19 cellular contexts compared by ENCODE assay signal in genomic region chr12:117333331-117334000, GRCh38. TPM values are rescaled to one million over a fixed set of nuclear protein-coding genes. Genes with fewer than 3 reads are reported as not detected.
DNase-seq lines count a peak whose midpoint lies in the region; ATAC-seq and TF ChIP-seq lines count a peak whose summit lies in the region.
"Had no signal": no experiment of that assay in that cellular context is flagged by ENCODE, and none has a peak within 500 bp of the region (broad histone marks: within the 10 kb centered on the region; RNA-seq: fewer than 3 reads in every experiment).

No MANE protein-coding gene starts in this region.

- H3K4me3 ChIP-seq in GM23338 (no peak overlapping the region), WERI-Rb-1 (ENCODE audit: low read depth, low read length) (peak overlapping the region; percentile 34)
- H3K4me3 ChIP-seq: suprapubic skin had no signal

- H3K36me3 ChIP-seq in GM23338 (ENCODE audit: insufficient read depth) = no peaks in the 10 kb centered on the region
- no peaks in the 10 kb centered on the region for H3K36me3 ChIP-seq in WERI-Rb-1
- H3K36me3 ChIP-seq: suprapubic skin had no signal

- intact Hi-C loops in sciatic nerve (cut with DNase I) = no loop called here
- intact Hi-C loops in posterior vena cava (cut with DNase I) = no loop called here

- H3F3A ChIP-seq in GM23338 (replicated peaks; ENCODE audit: low read depth) = no peaks in the 10 kb centered on the region

- no peak overlapping the region for H3K4me3 Mint-ChIP-seq in GM23338
- H3K4me3 Mint-ChIP-seq: activated naive CD4-positive, alpha-beta T cell treated with anti-CD3 and anti-CD28 coated beads for 36 hours; T-helper 1 cell treated with Interleukin-12 subunit alpha and Interleukin-12 subunit beta and Interleukin-4 antibody, amounts not matched to agents 30 μg/mL and 1 μg/mL, for 36 hours had no signal

- no peaks in the 10 kb centered on the region for H3K36me3 Mint-ChIP-seq in GM23338 (ENCODE audit: low read depth)

- peaks cover 11% of the 10 kb centered on the region for H3K4me1 Mint-ChIP-seq in GM23338

- H3K27ac ChIP-seq in GM23338 (ENCODE audit: low read depth) (no peak overlapping the region), WERI-Rb-1 (peak overlapping the region; percentile 44)
- H3K27ac ChIP-seq: suprapubic skin had no signal

- no peak overlapping the region for H3K27ac Mint-ChIP-seq in GM23338
- H3K27ac Mint-ChIP-seq: activated naive CD4-positive, alpha-beta T cell treated with anti-CD3 and anti-CD28 coated beads for 36 hours; T-helper 1 cell treated with Interleukin-12 subunit alpha and Interleukin-12 subunit beta and Interleukin-4 antibody, amounts not matched to agents 30 μg/mL and 1 μg/mL, for 36 hours had no signal

- no peaks in the 10 kb centered on the region for H3K9me2 ChIP-seq in GM23338 (ENCODE audit: insufficient read depth)

- ATAC-seq in GM23338 (peak; percentile 34), sciatic nerve (peak; percentile 25), HG02571 (IDR thresholded peaks at IDR 0.05; ENCODE audit: unreplicated experiment) (no peak)

- H3K27me3 ChIP-seq in GM23338 (ENCODE audit: insufficient read depth) = no peaks in the 10 kb centered on the region
- no peaks in the 10 kb centered on the region for H3K27me3 ChIP-seq in WERI-Rb-1 (ENCODE audit: insufficient read depth, low read depth, severe bottlenecking)

- TF ChIP-seq CTCF in GM23338 (conservative IDR thresholded peaks at IDR 0.05; ENCODE audit: low read depth in 2 of 2) (no peak), WERI-Rb-1 (IDR thresholded peaks at IDR 0.05; ENCODE audit: low read depth, low read length) (no peak)

- peaks cover 3% of the 10 kb centered on the region for H3K27me3 Mint-ChIP-seq in GM23338 (ENCODE audit: insufficient read depth, low read depth, poor library complexity)

- no peaks in the 10 kb centered on the region for H3K9me3 Mint-ChIP-seq in GM23338
- H3K9me3 Mint-ChIP-seq: activated naive CD4-positive, alpha-beta T cell treated with anti-CD3 and anti-CD28 coated beads for 36 hours; T-helper 1 cell treated with Interleukin-12 subunit alpha and Interleukin-12 subunit beta and Interleukin-4 antibody, amounts not matched to agents 30 μg/mL and 1 μg/mL, for 36 hours had no signal

- DNase-seq in GM23338 (ENCODE audit: low spot score) (no peak), NCI-H1694 (lab: John Stamatoyannopoulos, UW) (peak; percentile 97), WERI-Rb-1 (peak; percentile 71), sciatic nerve (ENCODE audit: low spot score) (no peak), posterior vena cava (ENCODE audit: low spot score) (no peak), hippocampal formation (lab: John Stamatoyannopoulos, UW) (no peak)
- DNase-seq: activated CD4-positive, alpha-beta T cell treated with anti-CD3 and anti-CD28 coated beads for 1 hour; activated CD8-positive, alpha-beta memory T cell treated with anti-CD3 and anti-CD28 coated beads, Interleukin-2, amount 50 U/mL, for 4 hours; activated naive CD4-positive, alpha-beta T cell treated with anti-CD3 and anti-CD28 coated beads for 36 hours; DMS79 treated with DMSO at 0.1 percent for 48 hours; NCI-H1105 treated with DMSO at 0.1 percent for 48 hours; NCI-H510A; RPMI8226; stimulated activated CD4-positive, alpha-beta T cell treated with anti-CD3 and anti-CD28 coated beads, Interleukin-2, amount 100 ng/mL, for 24 hours had no signal

- H3K4me1 ChIP-seq in GM23338 (ENCODE audit: insufficient read depth) = peaks cover 1% of the 10 kb centered on the region; the same call in 1 of the 2 replicates

- H4K20me1 ChIP-seq in GM23338 (replicated peaks; ENCODE audit: insufficient read depth) = no peaks in the 10 kb centered on the region

- no peaks in the 10 kb centered on the region for H3K79me2 ChIP-seq in GM23338 (replicated peaks; ENCODE audit: insufficient read depth)

- no peaks in the 10 kb centered on the region for H3K9me3 ChIP-seq in WERI-Rb-1 (ENCODE audit: severe bottlenecking)
- H3K9me3 ChIP-seq: suprapubic skin had no signal

- H3K4me2 ChIP-seq in GM23338 = no peak overlapping the region

- 0 out of 2 replicates have a peak overlapping the region, but pooled peaks have one; percentile 38 for H2AFZ ChIP-seq in GM23338

TF ChIP-seq in GM23338, 12 proteins besides CTCF, POLR2A, EP300 and RAD21 (continues in another document):
- no peak for TF ChIP-seq ETS1 (IDR thresholded peaks at IDR 0.05)
- TF ChIP-seq POLR2AphosphoS5 (IDR thresholded peaks at IDR 0.05; ENCODE audit: low read depth) = no peak
- no peak for TF ChIP-seq ZNF331 (CRISPR knock-in tag; IDR thresholded peaks at IDR 0.05; ENCODE audit: low read depth)
- TF ChIP-seq EZH2phosphoT487 (IDR thresholded peaks at IDR 0.05; ENCODE audit: unreplicated experiment) = no peak
- no peak for TF ChIP-seq STAT1 (IDR thresholded peaks at IDR 0.05; ENCODE audit: unreplicated experiment)
- no peak for TF ChIP-seq ZNF114 (CRISPR knock-in tag; IDR thresholded peaks at IDR 0.05)
- TF ChIP-seq, protein P1, sequence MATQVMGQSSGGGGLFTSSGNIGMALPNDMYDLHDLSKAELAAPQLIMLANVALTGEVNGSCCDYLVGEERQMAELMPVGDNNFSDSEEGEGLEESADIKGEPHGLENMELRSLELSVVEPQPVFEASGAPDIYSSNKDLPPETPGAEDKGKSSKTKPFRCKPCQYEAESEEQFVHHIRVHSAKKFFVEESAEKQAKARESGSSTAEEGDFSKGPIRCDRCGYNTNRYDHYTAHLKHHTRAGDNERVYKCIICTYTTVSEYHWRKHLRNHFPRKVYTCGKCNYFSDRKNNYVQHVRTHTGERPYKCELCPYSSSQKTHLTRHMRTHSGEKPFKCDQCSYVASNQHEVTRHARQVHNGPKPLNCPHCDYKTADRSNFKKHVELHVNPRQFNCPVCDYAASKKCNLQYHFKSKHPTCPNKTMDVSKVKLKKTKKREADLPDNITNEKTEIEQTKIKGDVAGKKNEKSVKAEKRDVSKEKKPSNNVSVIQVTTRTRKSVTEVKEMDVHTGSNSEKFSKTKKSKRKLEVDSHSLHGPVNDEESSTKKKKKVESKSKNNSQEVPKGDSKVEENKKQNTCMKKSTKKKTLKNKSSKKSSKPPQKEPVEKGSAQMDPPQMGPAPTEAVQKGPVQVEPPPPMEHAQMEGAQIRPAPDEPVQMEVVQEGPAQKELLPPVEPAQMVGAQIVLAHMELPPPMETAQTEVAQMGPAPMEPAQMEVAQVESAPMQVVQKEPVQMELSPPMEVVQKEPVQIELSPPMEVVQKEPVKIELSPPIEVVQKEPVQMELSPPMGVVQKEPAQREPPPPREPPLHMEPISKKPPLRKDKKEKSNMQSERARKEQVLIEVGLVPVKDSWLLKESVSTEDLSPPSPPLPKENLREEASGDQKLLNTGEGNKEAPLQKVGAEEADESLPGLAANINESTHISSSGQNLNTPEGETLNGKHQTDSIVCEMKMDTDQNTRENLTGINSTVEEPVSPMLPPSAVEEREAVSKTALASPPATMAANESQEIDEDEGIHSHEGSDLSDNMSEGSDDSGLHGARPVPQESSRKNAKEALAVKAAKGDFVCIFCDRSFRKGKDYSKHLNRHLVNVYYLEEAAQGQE (IDR thresholded peaks at IDR 0.05; ENCODE audit: unreplicated experiment) = no peak
- no peak for TF ChIP-seq CREB1 (CRISPR knock-in tag; IDR thresholded peaks at IDR 0.05; ENCODE audit: low read depth)

RNA-seq across cellular contexts. Expression of gene NOS1, which starts 28.0 kb away (rescaled TPM):
- total RNA-seq in GM23338 (2014; rRNA removed; shearing (Covaris generic)) = 3.0 and 4.4 TPM in 2 replicates
- polyA plus RNA-seq in GM23338 (2016; fragmentation: Nextera tagmentation; extraction: Ambion mirVana) = 0.63 and 0.64 TPM in 2 replicates
- total RNA-seq in sciatic nerve (17.6 TPM), posterior vena cava (under 1 TPM; 0.60 to 0.86 TPM)
- total RNA-seq: H4 had no signal
- polyA plus RNA-seq: neural cell had no signal

Comparison
In these comparisons a context has a peak if more than half of its experiments do, and no peak if none do; other contexts are left out.
1. DNase-seq: peak in NCI-H1694 (single experiment) and WERI-Rb-1 (single experiment); none in GM23338 (single experiment), sciatic nerve (single experiment), posterior vena cava (single experiment) and hippocampal formation (0 of 2).